9 cellular contexts compared by ENCODE assay signal in the genomic region with DNA sequence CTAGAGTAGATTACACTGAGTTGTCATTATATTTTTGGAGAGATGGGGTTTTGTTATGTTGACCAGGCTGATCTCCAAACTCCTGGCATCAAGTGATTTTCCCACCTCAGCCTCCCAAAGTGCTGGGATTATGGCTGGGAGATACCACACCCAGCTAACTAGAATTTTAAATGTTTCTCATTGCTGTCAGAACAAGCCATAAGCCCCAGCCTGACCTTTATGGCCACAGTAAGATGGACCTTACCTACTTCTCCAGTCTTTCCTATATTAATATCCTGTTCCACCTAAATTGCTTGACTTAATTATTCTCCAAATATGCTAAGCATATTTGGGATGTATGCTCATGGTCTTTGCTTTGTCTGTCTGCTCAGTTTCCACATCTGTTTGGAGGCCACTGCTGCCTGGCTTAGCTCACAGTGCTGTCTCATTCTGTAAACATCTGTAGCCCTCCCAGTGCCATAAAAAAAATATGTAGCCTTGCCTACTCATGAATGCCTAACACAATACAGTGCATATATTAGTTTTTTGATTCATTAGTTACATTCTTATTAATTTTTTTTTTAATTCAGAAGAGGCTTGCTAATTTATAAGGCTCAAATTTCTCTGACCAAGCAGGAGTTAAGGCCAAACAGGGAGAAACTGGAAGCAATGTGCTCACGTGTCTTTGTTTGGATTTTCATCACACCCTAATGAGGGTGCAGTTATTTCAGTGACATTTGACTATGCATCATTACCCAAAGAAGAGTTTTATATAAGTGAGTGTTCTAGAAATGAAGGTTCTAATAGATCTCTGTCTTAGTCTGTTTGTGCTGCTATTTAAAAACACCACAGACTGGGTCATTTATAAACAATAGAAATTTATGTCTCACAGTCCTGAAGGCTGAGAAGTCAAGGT. TPM values are rescaled to one million over a fixed set of nuclear protein-coding genes. Genes with fewer than 3 reads are reported as not detected.
DNase-seq lines count a peak whose midpoint lies in the region; ATAC-seq and TF ChIP-seq lines count a peak whose summit lies in the region.
"Had no signal": no experiment of that assay in that cellular context is flagged by ENCODE, and none has a peak within 500 bp of the region (broad histone marks: within the 10 kb centered on the region; RNA-seq: fewer than 3 reads in every experiment).

No MANE protein-coding gene starts in this region.

- H3K9me3 ChIP-seq in heart right ventricle = peaks cover 0 to 13% (median 5%) of the 10 kb centered on the region in 11 donors
- H3K9me3 ChIP-seq in stomach = peaks cover 0 to 12% (median 4%) of the 10 kb centered on the region in 4 donors
- H3K9me3 ChIP-seq in prostate gland = no peaks in the 10 kb centered on the region

- WGBS in heart right ventricle, 2 donors = 39 to 61% methylated on average over 1 of the region's 1 CpG
- WGBS in stomach, 5 donors = 24 to 47% (median 32%) methylated on average over 1 of the region's 1 CpG
- WGBS in prostate gland = 24% methylated on average over 1 of the region's 1 CpG

- H3K27me3 ChIP-seq in heart right ventricle = no peaks in the 10 kb centered on the region
- no peaks in the 10 kb centered on the region for H3K27me3 ChIP-seq in stomach
- no peaks in the 10 kb centered on the region for H3K27me3 ChIP-seq in prostate gland (replicated peaks; ENCODE audit: insufficient read depth)

- peak overlapping the region in 3 of 10 donors; percentile 21 to 41 (median 29) for H3K27ac ChIP-seq in heart right ventricle
- peak overlapping the region in 3 of 5 donors; percentile 22 to 49 (median 39) for H3K27ac ChIP-seq in stomach
- no peak overlapping the region for H3K27ac ChIP-seq in prostate gland
- H3K27ac ChIP-seq: PC-9 had no signal

- DNase-seq in GM04503 (ENCODE audit: low read depth) (peak; percentile 75), heart right ventricle (no peak), stomach (no peak), hippocampal formation (lab: John Stamatoyannopoulos, UW) (no peak), prostate gland (ENCODE audit: low spot score) (no peak)
- DNase-seq: PC-9 had no signal

- intact Hi-C loops in heart right ventricle (cut with DNase I) (no loop called here), stomach (cut with DNase I; ENCODE audit: low total_unique reads) (no loop called here), prostate gland (cut with DNase I) (no loop called here)

- TF ChIP-seq POLR2A in stomach (IDR thresholded peaks at IDR 0.05) = no peak
- TF ChIP-seq POLR2A in prostate gland (IDR thresholded peaks at IDR 0.05) = no peak

- H3K4me1 ChIP-seq in heart right ventricle (peaks cover 0 to 9% (median 7%) of the 10 kb centered on the region in 9 donors), stomach (peaks cover 0 to 24% (median 0%) of the 10 kb centered on the region in 4 donors), prostate gland (replicated peaks) (no peaks in the 10 kb centered on the region)

- H3K36me3 ChIP-seq in heart right ventricle (peaks cover 0 to 6% (median 0%) of the 10 kb centered on the region in 9 donors), stomach (peaks cover 0 to 3% (median 0%) of the 10 kb centered on the region in 4 donors), prostate gland (no peaks in the 10 kb centered on the region)

- H3K4me3 ChIP-seq in heart right ventricle (no peak overlapping the region), stomach (no peak overlapping the region), prostate gland (no peak overlapping the region)
- H3K4me3 ChIP-seq: GM12878, PC-9 had no signal

- TF ChIP-seq EP300 in stomach (IDR thresholded peaks at IDR 0.05) = no peak

- no peak for TF ChIP-seq CTCF in heart right ventricle (IDR thresholded peaks at IDR 0.05)
- TF ChIP-seq CTCF in stomach (IDR thresholded peaks at IDR 0.05) = no peak
- TF ChIP-seq CTCF in prostate gland (IDR thresholded peaks at IDR 0.05) = no peak

- ATAC-seq in SK-N-SH treated with all-trans-retinoic acid at 6 μM for 48 hours = peak; percentile 26; the same call in 1 of the 3 replicates
- ATAC-seq in heart right ventricle = peak in 6 of 8 donors; percentile 47 to 66 (median 61)
- ATAC-seq in GM21515 (IDR thresholded peaks at IDR 0.05; ENCODE audit: unreplicated experiment) = no peak
- ATAC-seq: GM12878 had no signal

TF ChIP-seq in SK-N-SH treated with all-trans-retinoic acid at 6 μM for 48 hours, 23 proteins besides CTCF, POLR2A, EP300 and RAD21:
- TF ChIP-seq, protein P1, sequence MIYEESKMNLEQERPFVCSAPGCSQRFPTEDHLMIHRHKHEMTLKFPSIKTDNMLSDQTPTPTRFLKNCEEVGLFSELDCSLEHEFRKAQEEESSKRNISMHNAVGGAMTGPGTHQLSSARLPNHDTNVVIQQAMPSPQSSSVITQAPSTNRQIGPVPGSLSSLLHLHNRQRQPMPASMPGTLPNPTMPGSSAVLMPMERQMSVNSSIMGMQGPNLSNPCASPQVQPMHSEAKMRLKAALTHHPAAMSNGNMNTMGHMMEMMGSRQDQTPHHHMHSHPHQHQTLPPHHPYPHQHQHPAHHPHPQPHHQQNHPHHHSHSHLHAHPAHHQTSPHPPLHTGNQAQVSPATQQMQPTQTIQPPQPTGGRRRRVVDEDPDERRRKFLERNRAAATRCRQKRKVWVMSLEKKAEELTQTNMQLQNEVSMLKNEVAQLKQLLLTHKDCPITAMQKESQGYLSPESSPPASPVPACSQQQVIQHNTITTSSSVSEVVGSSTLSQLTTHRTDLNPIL (CRISPR knock-in tag; IDR thresholded peaks at IDR 0.05; ENCODE audit: low read depth) = no peak
- TF ChIP-seq, protein P2, sequence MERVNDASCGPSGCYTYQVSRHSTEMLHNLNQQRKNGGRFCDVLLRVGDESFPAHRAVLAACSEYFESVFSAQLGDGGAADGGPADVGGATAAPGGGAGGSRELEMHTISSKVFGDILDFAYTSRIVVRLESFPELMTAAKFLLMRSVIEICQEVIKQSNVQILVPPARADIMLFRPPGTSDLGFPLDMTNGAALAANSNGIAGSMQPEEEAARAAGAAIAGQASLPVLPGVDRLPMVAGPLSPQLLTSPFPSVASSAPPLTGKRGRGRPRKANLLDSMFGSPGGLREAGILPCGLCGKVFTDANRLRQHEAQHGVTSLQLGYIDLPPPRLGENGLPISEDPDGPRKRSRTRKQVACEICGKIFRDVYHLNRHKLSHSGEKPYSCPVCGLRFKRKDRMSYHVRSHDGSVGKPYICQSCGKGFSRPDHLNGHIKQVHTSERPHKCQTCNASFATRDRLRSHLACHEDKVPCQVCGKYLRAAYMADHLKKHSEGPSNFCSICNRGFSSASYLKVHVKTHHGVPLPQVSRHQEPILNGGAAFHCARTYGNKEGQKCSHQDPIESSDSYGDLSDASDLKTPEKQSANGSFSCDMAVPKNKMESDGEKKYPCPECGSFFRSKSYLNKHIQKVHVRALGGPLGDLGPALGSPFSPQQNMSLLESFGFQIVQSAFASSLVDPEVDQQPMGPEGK (CRISPR knock-in tag; IDR thresholded peaks at IDR 0.05; ENCODE audit: borderline replicate concordance) = no peak
- TF ChIP-seq ISL1 (CRISPR knock-in tag; IDR thresholded peaks at IDR 0.05) = no peak
- TF ChIP-seq ZNF8 (CRISPR knock-in tag; IDR thresholded peaks at IDR 0.05) = no peak
- no peak for TF ChIP-seq ARNTL (CRISPR knock-in tag; IDR thresholded peaks at IDR 0.05; ENCODE audit: borderline replicate concordance, low read depth)
- TF ChIP-seq PPARA (CRISPR knock-in tag; IDR thresholded peaks at IDR 0.05; ENCODE audit: borderline replicate concordance) = no peak
- no peak for TF ChIP-seq RARB (CRISPR knock-in tag; IDR thresholded peaks at IDR 0.05)
- no peak for TF ChIP-seq BACH2 (CRISPR knock-in tag; IDR thresholded peaks at IDR 0.05; ENCODE audit: borderline replicate concordance)
- TF ChIP-seq OSR1 (CRISPR knock-in tag; IDR thresholded peaks at IDR 0.05) = no peak
- no peak for TF ChIP-seq ZNF565 (CRISPR knock-in tag; conservative IDR thresholded peaks at IDR 0.05; ENCODE audit: low read depth)
- no peak for TF ChIP-seq ESRRG (CRISPR knock-in tag; IDR thresholded peaks at IDR 0.05)
- TF ChIP-seq ZFP3 (CRISPR knock-in tag; IDR thresholded peaks at IDR 0.05) = no peak
- TF ChIP-seq TOX (CRISPR knock-in tag; IDR thresholded peaks at IDR 0.05; ENCODE audit: borderline replicate concordance) = no peak

RNA-seq across cellular contexts. Expression of a gene that starts 45.3 kb away (rescaled TPM):
- total RNA-seq in heart right ventricle (10 to 100 TPM; 53.1 to 77.8 (median 66.6) TPM), stomach (100 to 1,000 TPM in 1 of 5 donors, 10 to 100 TPM in 4; 15.1 to 133 (median 54.5) TPM), prostate gland (10 to 100 TPM; 37.0 to 65.7 TPM)
- polyA plus RNA-seq in heart right ventricle (10 to 100 TPM; 36.1 to 38.1 TPM), stomach (10 to 100 TPM; 24.6 to 31.1 (median 30.7) TPM)

Comparison
In these comparisons a context has a peak if more than half of its experiments do, and no peak if none do; other contexts are left out.
1. H3K27ac ChIP-seq: peak in stomach (3 of 5); none in prostate gland (0 of 2).